Comparison of ENCODE assay signal across 20 cellular contexts in genomic region chr22:31841029-31841827, GRCh38.
DNase-seq lines count a peak whose midpoint lies in the region; ATAC-seq and TF ChIP-seq lines count a peak whose summit lies in the region.
"Had no signal": no experiment of that assay in that cellular context is flagged by ENCODE, and none has a peak within 500 bp of the region (broad histone marks: within the 10 kb centered on the region; RNA-seq: fewer than 3 reads in every experiment).

No MANE protein-coding gene starts in this region.

- H3K27ac ChIP-seq in breast epithelium: no peak overlapping the region
- no peak overlapping the region for H3K27ac ChIP-seq in mammary epithelial cell (ENCODE audit: insufficient read depth, low read depth, low read length)
- H3K27ac ChIP-seq in caudate nucleus (ENCODE audit: low read depth, low read length): peak overlapping the region; percentile 31
- H3K27ac ChIP-seq in uterus: peak overlapping the region; percentile 50 to 65
- no peak overlapping the region for H3K27ac ChIP-seq in OCI-LY7 (ENCODE audit: low read depth, low read length, poor library complexity, severe bottlenecking)
- H3K27ac ChIP-seq: right atrium auricular region had no signal

- ATAC-seq in mucosa of descending colon: peak; percentile 62
- ATAC-seq: activated CD4-positive, CD25-positive, alpha-beta regulatory T cell treated with anti-CD3 and anti-CD28 coated beads, Interleukin-2, amount 50 U/mL, for 24 hours; activated naive CD4-positive, alpha-beta T cell treated with anti-CD3 and anti-CD28 coated beads, Interleukin-2, amount 50 U/mL, for 72 hours had no signal

- H3K4me3 ChIP-seq in breast epithelium: peak overlapping the region in 2 of 3 donors; percentile 23 to 27
- H3K4me3 ChIP-seq in mammary epithelial cell (replicated peaks in 1 of 3; ENCODE audit: insufficient read depth in 1 of 3, low read depth in 2 of 3, low read length in 3 of 3): no peak overlapping the region
- H3K4me3 ChIP-seq in mucosa of descending colon: no peak overlapping the region
- H3K4me3 ChIP-seq in uterus: peak overlapping the region; percentile 12 to 15
- H3K4me3 ChIP-seq in OCI-LY7 (ENCODE audit: low read depth, low read length, poor library complexity, severe bottlenecking): no peak overlapping the region
- H3K4me3 ChIP-seq: lung, right atrium auricular region had no signal

- H4K20me1 ChIP-seq in mammary epithelial cell (ENCODE audit: insufficient read depth, low read length) (no peaks in the 10 kb centered on the region), OCI-LY7 (ENCODE audit: insufficient read depth, low read length) (no peaks in the 10 kb centered on the region)

- no peaks in the 10 kb centered on the region for H3K9me2 ChIP-seq in OCI-LY7 (ENCODE audit: insufficient read depth, low read length)

- BruUV-seq in mammary epithelial cell (replicated peaks; lab: Mats Ljungman, UMichigan) (no TSS peak), OCI-LY7 (replicated peaks; lab: Mats Ljungman, UMichigan) (no TSS peak)

- POLR2A ChIA-PET in OCI-LY7 (lab: Charles Lee): interaction anchor here (0.6 kb wide), 1 partner anchor 57 kb away, joined by 5 read pairs; no protein-coding TSS in a partner anchor

- dilution Hi-C loops in mammary epithelial cell (cut with HindIII; ENCODE audit: low sequenced_read_pairs): no loop called here

- H3K79me2 ChIP-seq in mammary epithelial cell (ENCODE audit: insufficient read depth, low read length) (no peaks in the 10 kb centered on the region), OCI-LY7 (ENCODE audit: insufficient read depth, low read depth, low read length) (no peaks in the 10 kb centered on the region)

- TF ChIP-seq POLR2A in breast epithelium (IDR thresholded peaks at IDR 0.05): no peak
- TF ChIP-seq POLR2A in uterus (IDR thresholded peaks at IDR 0.05): no peak

- DNase-seq in breast epithelium (ENCODE audit: low spot score in 2 of 2) (no peak), mammary epithelial cell (no peak), caudate nucleus (lab: John Stamatoyannopoulos, UW) (peak in 1 of 61 donors; percentile 14), mucosa of descending colon (no peak), uterus (no peak), OCI-LY7 (ENCODE audit: low spot score) (no peak), putamen (ENCODE audit: low spot score) (no peak), cortex of kidney (lab: John Stamatoyannopoulos, UW) (no peak)
- DNase-seq: Calu3; GDM1; HFFc6; NCI-H1048; NCI-H226; stimulated activated CD4-positive, alpha-beta T cell treated with anti-CD3 and anti-CD28 coated beads, Interleukin-2, amount 100 ng/mL, for 24 hours; T-helper 1 cell; trophoblast cell had no signal

- H3K27me3 ChIP-seq in breast epithelium: no peaks in the 10 kb centered on the region
- no peaks in the 10 kb centered on the region for H3K27me3 ChIP-seq in mammary epithelial cell (ENCODE audit: insufficient read depth, low read length)
- no peaks in the 10 kb centered on the region for H3K27me3 ChIP-seq in uterus
- H3K27me3 ChIP-seq: right atrium auricular region had no signal

- intact Hi-C loops in breast epithelium (cut with DNase I; ENCODE audit: low total_unique reads) (no loop called here), mammary epithelial cell (cut with micrococcal nuclease) (no loop called here), mucosa of descending colon (cut with DNase I, micrococcal nuclease) (no loop called here), uterus (cut with DNase I; ENCODE audit: low total_unique reads) (no loop called here), OCI-LY7 (cut with micrococcal nuclease; ENCODE audit: unreplicated experiment) (loop anchor here (10.0 kb wide), 1 partner anchor 176 kb away; the partner anchor contains the start of gene PISD)

- TF ChIP-seq CTCF in breast epithelium (IDR thresholded peaks at IDR 0.05) (no peak), mammary epithelial cell (conservative IDR thresholded peaks at IDR 0.05 in 1 of 2, IDR thresholded peaks at IDR 0.05 in 1 of 2; ENCODE audit: extremely low read depth in 1 of 2, insufficient read depth in 1 of 2, low read depth in 1 of 2, low read length in 2 of 2) (no peak), mucosa of descending colon (IDR thresholded peaks at IDR 0.05) (no peak), uterus (IDR thresholded peaks at IDR 0.05) (no peak), OCI-LY7 (conservative IDR thresholded peaks at IDR 0.05; ENCODE audit: low read length) (no peak)

- H3K9me3 ChIP-seq in breast epithelium: no peaks in the 10 kb centered on the region
- no peaks in the 10 kb centered on the region for H3K9me3 ChIP-seq in mammary epithelial cell (replicated peaks; ENCODE audit: insufficient read depth, low read length)
- no peaks in the 10 kb centered on the region for H3K9me3 ChIP-seq in mucosa of descending colon
- no peaks in the 10 kb centered on the region for H3K9me3 ChIP-seq in uterus
- no peaks in the 10 kb centered on the region for H3K9me3 ChIP-seq in OCI-LY7 (ENCODE audit: low read length)
- H3K9me3 ChIP-seq: right atrium auricular region had no signal

- H3K9ac ChIP-seq in mammary epithelial cell (ENCODE audit: insufficient read depth, low read length): no peak overlapping the region

- 98% methylated on average over 8 of the region's 8 CpGs for WGBS in mammary epithelial cell (ENCODE audit: low coverage, missing lambda C conversion rate)

- CTCF ChIA-PET in mammary epithelial cell (lab: Charles Lee; ENCODE audit: low non-redundant PET) (no interaction called here), OCI-LY7 (lab: Charles Lee; ENCODE audit: unreplicated experiment) (no interaction called here)

- no peak overlapping the region for H2AFZ ChIP-seq in mammary epithelial cell (ENCODE audit: low read depth, low read length)
- H2AFZ ChIP-seq in OCI-LY7 (ENCODE audit: low read length): no peak overlapping the region

- H3K36me3 ChIP-seq in breast epithelium (peaks cover under 1% of the 10 kb centered on the region), mammary epithelial cell (ENCODE audit: insufficient read depth, low read length) (peaks cover 7% of the 10 kb centered on the region), mucosa of descending colon (ENCODE audit: low read depth) (peaks cover 8% of the 10 kb centered on the region), uterus (no peaks in the 10 kb centered on the region), OCI-LY7 (ENCODE audit: insufficient read depth, low read length) (peaks cover 88% of the 10 kb centered on the region)

- no peaks in the 10 kb centered on the region for H3K4me1 ChIP-seq in breast epithelium
- H3K4me1 ChIP-seq in mammary epithelial cell (ENCODE audit: insufficient read depth, low read length): peaks cover 19% of the 10 kb centered on the region
- no peaks in the 10 kb centered on the region for H3K4me1 ChIP-seq in mucosa of descending colon (ENCODE audit: low read depth)
- H3K4me1 ChIP-seq in uterus: no peaks in the 10 kb centered on the region
- peaks cover 6% of the 10 kb centered on the region for H3K4me1 ChIP-seq in OCI-LY7 (ENCODE audit: insufficient read depth, low read length, poor library complexity, severe bottlenecking)
- H3K4me1 ChIP-seq: right atrium auricular region had no signal

- no peak overlapping the region for H3K4me2 ChIP-seq in mammary epithelial cell (ENCODE audit: insufficient read depth, low read depth, low read length)
- no peak overlapping the region for H3K4me2 ChIP-seq in OCI-LY7 (ENCODE audit: low read length)

- in situ Hi-C loops in mammary epithelial cell (cut with MboI; ENCODE audit: low sequenced_read_pairs in 2 of 2): no loop called here

Comparison
In these comparisons a context has a peak if more than half of its experiments do, and no peak if none do; other contexts are left out.
1. H3K4me3 ChIP-seq: peak in breast epithelium (2 of 3) and uterus (2 of 2); none in mammary epithelial cell (0 of 3), mucosa of descending colon (single experiment) and OCI-LY7 (single experiment).
2. H3K27ac ChIP-seq: peak in caudate nucleus (single experiment) and uterus (2 of 2); none in breast epithelium (0 of 2), mammary epithelial cell (single experiment) and OCI-LY7 (single experiment).